In genomic region chr12:111773801-111774551, GRCh38 we compare ENCODE assay signal across 8 cellular contexts. TPM values are rescaled to one million over a fixed set of nuclear protein-coding genes. Genes with fewer than 3 reads are reported as not detected.
A peak's percentile ranks its signal among the peaks of the same experiment; 100 is the strongest.
DNase-seq lines count a peak whose midpoint lies in the region; ATAC-seq and TF ChIP-seq lines count a peak whose summit lies in the region.

No MANE protein-coding gene starts in this region.

- peaks cover 3% of the 10 kb centered on the region for H3K4me1 Mint-ChIP-seq in activated CD4-positive, alpha-beta memory T cell treated with anti-CD3 and anti-CD28 coated beads, Interleukin-2, amount 10 ng/mL, durations not matched to agents 7 days and 5 days

- WGBS in mesodermal cell (ENCODE audit: insufficient coverage in 2 of 2), 2 experiments = 87 to 93% methylated on average over 14 to 16 of the region's 17 CpGs

- H3K4me3 ChIP-seq in GM06990 (replicated peaks; ENCODE audit: low read depth, low read length) (peak overlapping the region; percentile 24; the same call in 1 of the 2 replicates), Karpas-422 (ENCODE audit: low read length) (peak overlapping the region; percentile 55; the same call in 1 of the 2 replicates), mesodermal cell (ENCODE audit: extremely low read depth, insufficient read depth, low read length, poor library complexity, severe bottlenecking) (no peak overlapping the region)

- DNase-seq in GM06990 (ENCODE audit: extremely low read depth, insufficient read length) (no peak), Karpas-422 (no peak), GF-D8 (lab: John Stamatoyannopoulos, UW) (no peak), NCI-H2081 treated with DMSO at 0.1 percent for 48 hours (lab: John Stamatoyannopoulos, UW) (no peak)
- no peak for DNase-seq in activated CD4-positive, alpha-beta memory T cell treated with anti-CD3 and anti-CD28 coated beads, Interleukin-2, amount 10 ng/mL, durations not matched to agents 7 days and 5 days

- H3K79me2 ChIP-seq in Karpas-422 (ENCODE audit: low read length) = peaks cover 68% of the 10 kb centered on the region

- H3K9ac ChIP-seq in Karpas-422 (ENCODE audit: low read length) = peak overlapping the region; percentile 71

- no peaks in the 10 kb centered on the region for H3K9me3 ChIP-seq in Karpas-422 (ENCODE audit: low read length)
- no peaks in the 10 kb centered on the region for H3K9me3 ChIP-seq in mesodermal cell (ENCODE audit: control insufficient read depth, low read length)

- H3K27ac Mint-ChIP-seq in activated CD4-positive, alpha-beta memory T cell treated with anti-CD3 and anti-CD28 coated beads, Interleukin-2, amount 10 ng/mL, durations not matched to agents 7 days and 5 days = no peak overlapping the region

- H3K4me3 Mint-ChIP-seq in activated CD4-positive, alpha-beta memory T cell treated with anti-CD3 and anti-CD28 coated beads, Interleukin-2, amount 10 ng/mL, durations not matched to agents 7 days and 5 days = no peak overlapping the region

- H3K4me2 ChIP-seq in Karpas-422 (ENCODE audit: low read depth, low read length, poor library complexity, severe bottlenecking) = peak overlapping the region; percentile 87

- no peaks in the 10 kb centered on the region for H3K9me3 Mint-ChIP-seq in activated CD4-positive, alpha-beta memory T cell treated with anti-CD3 and anti-CD28 coated beads, Interleukin-2, amount 10 ng/mL, durations not matched to agents 7 days and 5 days

- CTCF ChIA-PET in activated CD4-positive, alpha-beta memory T cell treated with anti-CD3 and anti-CD28 coated beads, Interleukin-2, amount 10 ng/mL, durations not matched to agents 7 days and 5 days (lab: Charles Lee) = no interaction called here

- H3K27me3 Mint-ChIP-seq in activated CD4-positive, alpha-beta memory T cell treated with anti-CD3 and anti-CD28 coated beads, Interleukin-2, amount 10 ng/mL, durations not matched to agents 7 days and 5 days = peaks cover 13% of the 10 kb centered on the region

- H3K36me3 Mint-ChIP-seq in activated CD4-positive, alpha-beta memory T cell treated with anti-CD3 and anti-CD28 coated beads, Interleukin-2, amount 10 ng/mL, durations not matched to agents 7 days and 5 days (ENCODE audit: low read depth) = no peaks in the 10 kb centered on the region

- no peaks in the 10 kb centered on the region for H3K27me3 ChIP-seq in GM06990 (replicated peaks; ENCODE audit: control insufficient read depth, insufficient read depth, low read length)
- no peaks in the 10 kb centered on the region for H3K27me3 ChIP-seq in Karpas-422 (ENCODE audit: low read length)

- H3K36me3 ChIP-seq in GM06990 (ENCODE audit: control insufficient read depth, insufficient read depth, low read length) (no peaks in the 10 kb centered on the region), Karpas-422 (ENCODE audit: insufficient read depth, low read length) (no peaks in the 10 kb centered on the region), mesodermal cell (ENCODE audit: control insufficient read depth, insufficient read depth, low read length) (peaks cover 33% of the 10 kb centered on the region)

- peak overlapping the region; percentile 40; the same call in 1 of the 2 replicates for H2AFZ ChIP-seq in Karpas-422 (ENCODE audit: low read length)

- POLR2A ChIA-PET in activated CD4-positive, alpha-beta memory T cell treated with anti-CD3 and anti-CD28 coated beads, Interleukin-2, amount 10 ng/mL, durations not matched to agents 7 days and 5 days (lab: Charles Lee) = no interaction called here

- H3K27ac ChIP-seq in Karpas-422 (ENCODE audit: low read length) (peak overlapping the region; percentile 89), cingulate gyrus (ENCODE audit: low read depth, low read length) (peak overlapping the region; percentile 93), mesodermal cell (ENCODE audit: low read depth, low read length, severe bottlenecking) (peak overlapping the region; percentile 93)

- no peak for ATAC-seq in HG03442 (IDR thresholded peaks at IDR 0.05; ENCODE audit: unreplicated experiment)

- no peak for TF ChIP-seq CTCF in GM06990 (IDR thresholded peaks at IDR 0.05; ENCODE audit: insufficient read depth, low read length, poor library complexity, severe bottlenecking)

- H3K4me1 ChIP-seq in Karpas-422 (ENCODE audit: low read length) (peaks cover 44% of the 10 kb centered on the region), mesodermal cell (ENCODE audit: control insufficient read depth, insufficient read depth, low read length, poor library complexity, severe bottlenecking) (peaks cover 37% of the 10 kb centered on the region)

- H4K20me1 ChIP-seq in Karpas-422 (ENCODE audit: insufficient read depth, low read depth, low read length) = no peaks in the 10 kb centered on the region

- no peaks in the 10 kb centered on the region for H3K9me2 ChIP-seq in Karpas-422 (replicated peaks; ENCODE audit: insufficient read depth, low read length)

RNA-seq across cellular contexts. Expression of gene ALDH2, which starts 7.2 kb away (rescaled TPM):
- 69.0 and 145 TPM in 2 replicates for total RNA-seq in Karpas-422 (2014; rRNA removed; shearing (Covaris generic); ENCODE audit: low replicate concordance)
- polyA plus RNA-seq in mesodermal cell (2013, experiment 1 of 2) = 127 TPM
- polyA plus RNA-seq in mesodermal cell (2013, experiment 2 of 2) = 142 TPM
- 1 to 10 TPM in 1 of 2 experiments, under 1 TPM in 1; 0.25 to 1.3 TPM for total RNA-seq in activated CD4-positive, alpha-beta memory T cell treated with anti-CD3 and anti-CD28 coated beads, Interleukin-2, amount 10 ng/mL, durations not matched to agents 7 days and 5 days

Comparison
In these comparisons a context has a peak if more than half of its experiments do, and no peak if none do; other contexts are left out.
1. RNA of gene ALDH2, which starts 7.2 kb away (total RNA-seq): 69.0 to 145 TPM in Karpas-422; 0.25 to 1.3 TPM in activated CD4-positive, alpha-beta memory T cell treated with anti-CD3 and anti-CD28 coated beads, Interleukin-2, amount 10 ng/mL, durations not matched to agents 7 days and 5 days; every median in the first group is over 10 times any median in the second.
2. Peak in every context shown above with its lines, with median percentiles within 50 percentile points of each other: H3K27ac ChIP-seq.